ENCODE assay signal across 21 cellular contexts in genomic region chr4:118756958-118757357, GRCh38.
DNase-seq lines count a peak whose midpoint lies in the region; ATAC-seq and TF ChIP-seq lines count a peak whose summit lies in the region.
"Had no signal": no experiment of that assay in that cellular context is flagged by ENCODE, and none has a peak within 500 bp of the region (broad histone marks: within the 10 kb centered on the region; RNA-seq: fewer than 3 reads in every experiment).

No MANE protein-coding gene starts in this region.

- H3K4me2 ChIP-seq in IMR-90 (ENCODE audit: low read depth, low read length), result no peak overlapping the region
- no peak overlapping the region for H3K4me2 ChIP-seq in osteoblast (ENCODE audit: insufficient read depth, low read length)
- no peak overlapping the region for H3K4me2 ChIP-seq in PC-9

- no peak overlapping the region for H3K4me3 ChIP-seq in IMR-90 (ENCODE audit: insufficient read depth, low read depth, low read length)
- H3K4me3 ChIP-seq in ascending aorta, result no peak overlapping the region
- no peak overlapping the region for H3K4me3 ChIP-seq in osteoblast (ENCODE audit: insufficient read depth, low read length)
- H3K4me3 ChIP-seq in tibial artery, result no peak overlapping the region
- no peak overlapping the region for H3K4me3 ChIP-seq in PC-9
- H3K4me3 ChIP-seq: K562 had no signal

- no CpG with 5 or more reads among the region's 1 CpG for WGBS in IMR-90 (ENCODE audit: extremely low coverage in 2 of 2, insufficient read length in 1 of 2), 2 experiments

- H3K9me1 ChIP-seq in IMR-90 (ENCODE audit: insufficient read depth, low read length), result peaks cover 20% of the 10 kb centered on the region

- CTCF ChIA-PET in IMR-90 (lab: Yijun Ruan, JAX), result no interaction called here
- CTCF ChIA-PET in PC-9 (lab: Charles Lee), result no interaction called here

- no peak overlapping the region for H4K91ac ChIP-seq in IMR-90 (ENCODE audit: insufficient read depth, low read depth, low read length)

- no peak overlapping the region for H2AK9ac ChIP-seq in IMR-90 (replicated peaks; ENCODE audit: low read depth, low read length, poor library complexity)

- no peak overlapping the region for H2BK15ac ChIP-seq in IMR-90 (ENCODE audit: low read depth, low read length)

- H3K18ac ChIP-seq in IMR-90 (ENCODE audit: low read depth, low read length), result peak overlapping the region; percentile 87

- DNase-seq in IMR-90, result no peak
- DNase-seq in ascending aorta (ENCODE audit: low spot score in 2 of 2), result no peak
- no peak for DNase-seq in osteoblast (ENCODE audit: insufficient read length, low spot score, missing footprints)
- DNase-seq in tibial artery, result no peak
- DNase-seq in PC-9, result no peak
- no peak for DNase-seq in ACHN
- no peak for DNase-seq in stimulated activated CD4-positive, alpha-beta T cell treated with anti-CD3 and anti-CD28 coated beads, Interleukin-2, amount 100 ng/mL, for 48 hours
- DNase-seq: activated gamma-delta T cell treated with Interleukin-2 at 50 U/mL for 16 hours; activated T-cell treated with anti-CD3 and anti-CD28 coated beads, Interleukin-2, amount 50 U/mL, for 1 hour; CD4-positive, alpha-beta T cell; GF-D8; H7; left ventricle myocardium superior; NCI-H1436 treated with DMSO at 0.1 percent for 48 hours; NCI-H524 treated with DMSO at 0.1 percent for 48 hours; retina; stimulated activated CD8-positive, alpha-beta memory T cell treated with anti-CD3 and anti-CD28 coated beads, Interleukin-4, amount 100 ng/mL, for 48 hours; T-helper 1 cell had no signal

- no peak overlapping the region for H2AK5ac ChIP-seq in IMR-90 (ENCODE audit: low read depth, low read length)

- H3K79me2 ChIP-seq in osteoblast (ENCODE audit: insufficient read depth, low read length) (peaks cover 76% of the 10 kb centered on the region), PC-9 (ENCODE audit: low read depth) (no peaks in the 10 kb centered on the region)

- BruUV-seq in IMR-90 (replicated peaks; lab: Mats Ljungman, UMichigan) (no TSS peak), PC-9 (replicated peaks; lab: Mats Ljungman, UMichigan) (no TSS peak)

- peak overlapping the region; percentile 14; the same call in 1 of the 2 replicates for H3K23ac ChIP-seq in IMR-90 (ENCODE audit: low read depth, low read length)

- intact Hi-C loops in IMR-90 (cut with micrococcal nuclease) (no loop called here), ascending aorta (cut with DNase I) (no loop called here), tibial artery (cut with DNase I; ENCODE audit: low total_unique reads) (no loop called here), PC-9 (cut with micrococcal nuclease; ENCODE audit: unreplicated experiment) (no loop called here)

- POLR2A ChIA-PET in IMR-90 (lab: Charles Lee; ENCODE audit: unreplicated experiment), result no interaction called here
- POLR2A ChIA-PET in PC-9 (lab: Charles Lee; ENCODE audit: unreplicated experiment), result no interaction called here

- TF ChIP-seq CTCF in IMR-90 (conservative IDR thresholded peaks at IDR 0.05; ENCODE audit: low read depth, low read length) (no peak), ascending aorta (IDR thresholded peaks at IDR 0.05) (no peak), osteoblast (IDR thresholded peaks at IDR 0.05; ENCODE audit: extremely low read depth, low read depth, low read length) (no peak), tibial artery (IDR thresholded peaks at IDR 0.05) (no peak), PC-9 (conservative IDR thresholded peaks at IDR 0.05) (no peak)

- in situ Hi-C loops in IMR-90 (cut with MboI; ENCODE audit: low sequenced_read_pairs) (no loop called here), ACHN (cut with HindIII; ENCODE audit: low pct_ligation_motif_present, low pct_unique_long_range_greater_than_20kb, low sequenced_read_pairs) (no loop called here)

- H2AFZ ChIP-seq in IMR-90 (replicated peaks; ENCODE audit: low read length, poor library complexity) (no peak overlapping the region), osteoblast (ENCODE audit: low read length) (no peak overlapping the region), PC-9 (no peak overlapping the region)

- no peak for ATAC-seq in IMR-90 (ENCODE audit: low read depth)
- ATAC-seq in HG02981 (IDR thresholded peaks at IDR 0.05; ENCODE audit: unreplicated experiment), result no peak
- ATAC-seq: K562, left ventricle myocardium superior had no signal

- H3K9ac ChIP-seq in IMR-90 (ENCODE audit: low read depth, low read length), result no peak overlapping the region

- no peaks in the 10 kb centered on the region for H3K9me3 ChIP-seq in IMR-90 (ENCODE audit: control insufficient read depth, insufficient read depth, low read length)
- H3K9me3 ChIP-seq in ascending aorta, result no peaks in the 10 kb centered on the region
- no peaks in the 10 kb centered on the region for H3K9me3 ChIP-seq in osteoblast (ENCODE audit: low read depth, low read length)
- H3K9me3 ChIP-seq in tibial artery, result no peaks in the 10 kb centered on the region
- no peaks in the 10 kb centered on the region for H3K9me3 ChIP-seq in PC-9 (ENCODE audit: insufficient read depth, low read depth)
- H3K9me3 ChIP-seq: neutrophil had no signal

- H3K9me2 ChIP-seq in PC-9 (ENCODE audit: insufficient read depth), result no peaks in the 10 kb centered on the region

- peaks cover 35% of the 10 kb centered on the region for H4K20me1 ChIP-seq in IMR-90 (ENCODE audit: insufficient read depth, low read length)
- H4K20me1 ChIP-seq in osteoblast (ENCODE audit: insufficient read depth, low read length), result peaks cover 3% of the 10 kb centered on the region
- no peaks in the 10 kb centered on the region for H4K20me1 ChIP-seq in PC-9 (ENCODE audit: insufficient read depth)

- no peak for TF ChIP-seq POLR2A in IMR-90 (IDR thresholded peaks at IDR 0.05; ENCODE audit: low read depth, low read length)

- H4K5ac ChIP-seq in IMR-90 (ENCODE audit: low read depth, low read length), result peak overlapping the region; percentile 12

- H3K27ac ChIP-seq in IMR-90 (ENCODE audit: insufficient read depth, low read length) (peak overlapping the region; percentile 11; the same call in 1 of the 2 replicates), ascending aorta (peak overlapping the region; percentile 76 to 87), osteoblast (ENCODE audit: low read depth, low read length) (peak overlapping the region; percentile 47), tibial artery (peak overlapping the region; percentile 81 to 84), PC-9 (no peak overlapping the region)
- H3K27ac ChIP-seq: neutrophil had no signal

- TF ChIP-seq RAD21 in IMR-90 (IDR thresholded peaks at IDR 0.05; ENCODE audit: low read length), result no peak

- 0 out of 2 replicates have a peak overlapping the region, but pooled peaks have one; percentile 9 for H2BK120ac ChIP-seq in IMR-90 (ENCODE audit: low read depth, low read length)

- no peaks in the 10 kb centered on the region for H3K27me3 ChIP-seq in IMR-90 (ENCODE audit: control insufficient read depth, insufficient read depth, low read length)
- no peaks in the 10 kb centered on the region for H3K27me3 ChIP-seq in ascending aorta
- no peaks in the 10 kb centered on the region for H3K27me3 ChIP-seq in osteoblast (ENCODE audit: insufficient read depth, low read length)
- H3K27me3 ChIP-seq in tibial artery, result no peaks in the 10 kb centered on the region
- no peaks in the 10 kb centered on the region for H3K27me3 ChIP-seq in PC-9 (ENCODE audit: insufficient read depth, low read depth)
- H3K27me3 ChIP-seq: neutrophil had no signal

- H2BK5ac ChIP-seq in IMR-90 (ENCODE audit: low read depth, low read length, poor library complexity, severe bottlenecking), result peak overlapping the region; percentile 83

- H3K56ac ChIP-seq in IMR-90 (ENCODE audit: extremely low read depth, insufficient read depth, low read length), result no peak overlapping the region

- H3K4me1 ChIP-seq in IMR-90 (ENCODE audit: control insufficient read depth, insufficient read depth, low read length) (peaks cover 25% of the 10 kb centered on the region), ascending aorta (peaks cover 12 to 62% of the 10 kb centered on the region in 2 donors), osteoblast (ENCODE audit: insufficient read depth, low read length) (peaks cover 78% of the 10 kb centered on the region), tibial artery (peaks cover 0 to 100% (median 65%) of the 10 kb centered on the region in 4 donors), PC-9 (replicated peaks; ENCODE audit: insufficient read depth) (no peaks in the 10 kb centered on the region)

- H4K8ac ChIP-seq in IMR-90 (ENCODE audit: low read depth in 2 of 2, low read length in 2 of 2), result peak overlapping the region in 1 of 2 experiments; percentile 17; a peak in 1 of 4 replicates

- no peak overlapping the region for H3K4ac ChIP-seq in IMR-90 (ENCODE audit: low read depth, low read length)

- H3K79me1 ChIP-seq in IMR-90 (ENCODE audit: low read depth in 1 of 2, low read length in 2 of 2), result peaks cover 29 to 62% of the 10 kb centered on the region in 2 experiments

- peaks cover 19% of the 10 kb centered on the region for H3K36me3 ChIP-seq in IMR-90 (ENCODE audit: control insufficient read depth, insufficient read depth, low read length)
- peaks cover 0 to 12% of the 10 kb centered on the region in 2 donors for H3K36me3 ChIP-seq in ascending aorta
- H3K36me3 ChIP-seq in osteoblast (ENCODE audit: insufficient read depth, low read length), result peaks cover 69% of the 10 kb centered on the region
- peaks cover 0 to 5% (median 1%) of the 10 kb centered on the region in 3 donors for H3K36me3 ChIP-seq in tibial artery
- H3K36me3 ChIP-seq in PC-9 (ENCODE audit: low read depth), result no peaks in the 10 kb centered on the region

- H3K14ac ChIP-seq in IMR-90 (replicated peaks; ENCODE audit: low read depth, low read length), result no peak overlapping the region; the same call in 1 of the 2 replicates

- dilution Hi-C loops in IMR-90 (cut with HindIII; ENCODE audit: low sequenced_read_pairs, unreplicated experiment), result no loop called here

- no peak overlapping the region; the same call in 1 of the 2 replicates for H2BK20ac ChIP-seq in IMR-90 (ENCODE audit: low read depth, low read length)

- H3F3A ChIP-seq in PC-9 (ENCODE audit: insufficient read depth, low read depth), result no peaks in the 10 kb centered on the region

TF ChIP-seq in IMR-90, 13 proteins besides CTCF, POLR2A, EP300 and RAD21 (continues in another document):
- TF ChIP-seq MAZ (IDR thresholded peaks at IDR 0.05; ENCODE audit: borderline replicate concordance, low read depth, low read length) (no peak), NFE2L2 (IDR thresholded peaks at IDR 0.05; ENCODE audit: low read depth, low read length) (no peak), USF2 (IDR thresholded peaks at IDR 0.05; ENCODE audit: low read depth, low read length) (no peak), MXI1 (IDR thresholded peaks at IDR 0.05; ENCODE audit: borderline replicate concordance, low read depth, low read length) (no peak), FOS (IDR thresholded peaks at IDR 0.05; ENCODE audit: low read depth, low read length) (no peak)
